ENCODE assay signal across 10 cellular contexts in genomic region chr22:35437038-35437437, GRCh38.
DNase-seq lines count a peak whose midpoint lies in the region; ATAC-seq lines count a peak whose summit lies in the region.
"Had no signal": no experiment of that assay in that cellular context is flagged by ENCODE, and none has a peak within 500 bp of the region (broad histone marks: within the 10 kb centered on the region; RNA-seq: fewer than 3 reads in every experiment).

No MANE protein-coding gene starts in this region.

- DNase-seq in NCI-H2029 (lab: John Stamatoyannopoulos, UW) (peak; percentile 18), NCI-H2029 treated with DMSO at 0.1 percent for 48 hours (lab: John Stamatoyannopoulos, UW) (no peak), EL (peak; percentile 33), NCI-H69 (lab: John Stamatoyannopoulos, UW) (peak; percentile 35), glomerular visceral epithelial cell (ENCODE audit: extremely low spot score) (peak; percentile 42), foreskin melanocyte (no peak)
- no peak for DNase-seq in effector memory CD4-positive, alpha-beta T cell
- DNase-seq: amniotic stem cell had no signal

- no peaks in the 10 kb centered on the region for H3K36me3 ChIP-seq in effector memory CD4-positive, alpha-beta T cell (ENCODE audit: control insufficient read depth, insufficient read depth, low read length)

- no peaks in the 10 kb centered on the region for H3K27me3 ChIP-seq in effector memory CD4-positive, alpha-beta T cell (replicated peaks; ENCODE audit: control insufficient read depth, insufficient read depth, low read length, poor library complexity, severe bottlenecking)

- H3K4me1 ChIP-seq in effector memory CD4-positive, alpha-beta T cell (ENCODE audit: control insufficient read depth, insufficient read depth, low read length, poor library complexity, severe bottlenecking) = no peaks in the 10 kb centered on the region

- H3K4me3 ChIP-seq in effector memory CD4-positive, alpha-beta T cell (ENCODE audit: insufficient read depth, low read depth, low read length, poor library complexity, severe bottlenecking) = no peak overlapping the region

- H3K27ac ChIP-seq in effector memory CD4-positive, alpha-beta T cell (ENCODE audit: insufficient read depth, low read length, poor library complexity, severe bottlenecking) = no peak overlapping the region
- H3K27ac ChIP-seq: VCaP had no signal

- ATAC-seq in GM18873 (IDR thresholded peaks at IDR 0.05; ENCODE audit: low FRiP score, unreplicated experiment) = no peak

- no peaks in the 10 kb centered on the region for H3K9me3 ChIP-seq in effector memory CD4-positive, alpha-beta T cell (ENCODE audit: control insufficient read depth, low read length)

Comparison
In these comparisons a context has a peak if more than half of its experiments do, and no peak if none do; other contexts are left out.
1. DNase-seq: peak in NCI-H2029 (single experiment), EL (single experiment), NCI-H69 (single experiment) and glomerular visceral epithelial cell (single experiment); none in NCI-H2029 treated with DMSO at 0.1 percent for 48 hours (single experiment), effector memory CD4-positive, alpha-beta T cell (0 of 3) and foreskin melanocyte (single experiment).